16 cellular contexts compared by ENCODE assay signal in the genomic region with DNA sequence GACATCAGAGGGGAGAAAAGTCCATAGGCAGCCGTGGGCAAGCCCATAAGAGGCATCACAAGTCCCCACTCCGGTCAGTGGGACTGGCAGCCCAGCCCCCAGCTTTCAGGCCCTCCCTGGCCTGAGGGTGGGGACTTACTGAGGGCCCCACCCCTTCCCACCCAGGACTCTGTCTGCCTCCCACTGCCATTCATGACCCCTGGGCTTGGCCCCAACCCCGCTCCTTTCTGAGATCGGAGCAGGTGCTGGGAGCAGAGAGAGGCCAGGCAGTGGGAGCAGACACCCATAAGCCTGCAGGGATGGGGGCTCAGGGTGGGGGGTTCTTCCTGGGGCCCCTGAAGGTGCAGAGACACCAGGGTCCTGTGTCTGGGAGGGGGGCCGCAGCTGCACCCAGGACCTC. TPM values are rescaled to one million over a fixed set of nuclear protein-coding genes. Genes with fewer than 3 reads are reported as not detected.
DNase-seq lines count a peak whose midpoint lies in the region; ATAC-seq, FAIRE-seq and TF ChIP-seq lines count a peak whose summit lies in the region.
"Had no signal": no experiment of that assay in that cellular context is flagged by ENCODE, and none has a peak within 500 bp of the region (broad histone marks: within the 10 kb centered on the region; RNA-seq: fewer than 3 reads in every experiment).

No MANE protein-coding gene starts in this region.

- WGBS in HepG2 (ENCODE audit: low lambda C conversion rate): 8% methylated on average over 4 of the region's 5 CpGs
- no CpG with 5 or more reads among the region's 5 CpGs for WGBS in right lobe of liver (ENCODE audit: insufficient coverage, low coverage, low lambda C conversion rate, missing lambda C conversion rate)
- WGBS in heart left ventricle, 4 donors: 75 to 81% (median 79%) methylated on average over 4 to 5 of the region's 5 CpGs

- H3K9ac ChIP-seq in HepG2 (ENCODE audit: insufficient read depth, low read depth, low read length) (no peak overlapping the region), neural progenitor cell (no peak overlapping the region)

- H3K4me1 ChIP-seq in HepG2 (ENCODE audit: insufficient read depth, low read length) (no peaks in the 10 kb centered on the region; the same call in 1 of the 2 replicates), right lobe of liver (no peaks in the 10 kb centered on the region), neural progenitor cell (no peaks in the 10 kb centered on the region), heart left ventricle (peaks cover 0 to 6% (median 0%) of the 10 kb centered on the region in 12 donors)

- TF ChIP-seq CTCF in HepG2 (CRISPR knock-in tag; IDR thresholded peaks at IDR 0.05) (no peak), right lobe of liver (IDR thresholded peaks at IDR 0.05) (no peak), neural progenitor cell (IDR thresholded peaks at IDR 0.05) (no peak), heart left ventricle (IDR thresholded peaks at IDR 0.05) (no peak)

- no peak for TF ChIP-seq POLR2A in HepG2 (IDR thresholded peaks at IDR 0.05; ENCODE audit: insufficient read depth in 1 of 2, low read depth in 2 of 2, low read length in 2 of 2)
- TF ChIP-seq POLR2A in right lobe of liver (IDR thresholded peaks at IDR 0.05): no peak
- no peak for TF ChIP-seq POLR2A in heart left ventricle (IDR thresholded peaks at IDR 0.05)

- H3K27me3 Mint-ChIP-seq in neural progenitor cell (ENCODE audit: insufficient read depth, low read depth): peaks cover 10% of the 10 kb centered on the region

- H3K4me3 Mint-ChIP-seq in neural progenitor cell: no peak overlapping the region
- H3K4me3 Mint-ChIP-seq: CD8-positive, alpha-beta T cell; H9 had no signal

- no TSS peak for BruUV-seq in HepG2 (replicated peaks; lab: Mats Ljungman, UMichigan)

- no peaks in the 10 kb centered on the region for H3K9me3 ChIP-seq in HepG2 (ENCODE audit: low read length)
- no peaks in the 10 kb centered on the region for H3K9me3 ChIP-seq in right lobe of liver
- no peaks in the 10 kb centered on the region for H3K9me3 ChIP-seq in neural progenitor cell (ENCODE audit: low read depth)
- H3K9me3 ChIP-seq in heart left ventricle: no peaks in the 10 kb centered on the region
- H3K9me3 ChIP-seq: A549 had no signal

- no peaks in the 10 kb centered on the region for H4K20me1 ChIP-seq in HepG2 (ENCODE audit: insufficient read depth, low read length)
- H4K20me1 ChIP-seq in neural progenitor cell (ENCODE audit: low read depth): no peaks in the 10 kb centered on the region

- no peak for TF ChIP-seq EP300 in HepG2 (IDR thresholded peaks at IDR 0.05; ENCODE audit: low read depth in 2 of 2, low read length in 2 of 2)
- TF ChIP-seq EP300 in HepG2 (CRISPR knock-in tag; IDR thresholded peaks at IDR 0.05; ENCODE audit: borderline replicate concordance): no peak

- peaks cover 2 to 44% of the 10 kb centered on the region in 2 experiments; a peak in 4 of 5 replicates for H3K27me3 ChIP-seq in HepG2 (ENCODE audit: control insufficient read depth in 1 of 2, insufficient read depth in 2 of 2, low read length in 2 of 2)
- H3K27me3 ChIP-seq in right lobe of liver: no peaks in the 10 kb centered on the region
- H3K27me3 ChIP-seq in neural progenitor cell: no peaks in the 10 kb centered on the region
- no peaks in the 10 kb centered on the region for H3K27me3 ChIP-seq in heart left ventricle

- ATAC-seq in HepG2: peak; percentile 6; the same call in 1 of the 3 replicates
- no peak for ATAC-seq in right lobe of liver
- no peak for ATAC-seq in heart left ventricle
- ATAC-seq: A549; CD8-positive, alpha-beta T cell had no signal

- intact Hi-C loops in HepG2 (cut with micrococcal nuclease; ENCODE audit: unreplicated experiment): no loop called here
- intact Hi-C loops in right lobe of liver (cut with DNase I): no loop called here
- intact Hi-C loops in heart left ventricle (cut with DNase I): no loop called here

- no peaks in the 10 kb centered on the region for H3K36me3 Mint-ChIP-seq in neural progenitor cell
- H3K36me3 Mint-ChIP-seq: CD8-positive, alpha-beta T cell had no signal

- DNase-seq in HepG2 (ENCODE audit: low spot score) (no peak), right lobe of liver (no peak), neural progenitor cell (ENCODE audit: low spot score) (no peak), heart left ventricle (no peak), inferior parietal cortex (ENCODE audit: extremely low spot score) (no peak)
- DNase-seq: AML-193; Calu3; CD8-positive, alpha-beta T cell; DMS79 treated with DMSO at 0.1 percent for 48 hours; GF-D8 had no signal

- no peaks in the 10 kb centered on the region for H3F3A ChIP-seq in neural progenitor cell (ENCODE audit: low read depth)

- H3K79me2 ChIP-seq in HepG2 (ENCODE audit: insufficient read depth, low read length): no peaks in the 10 kb centered on the region
- no peaks in the 10 kb centered on the region for H3K79me2 ChIP-seq in neural progenitor cell (ENCODE audit: low read depth)

- H3K27ac Mint-ChIP-seq in neural progenitor cell: no peak overlapping the region
- H3K27ac Mint-ChIP-seq: CD8-positive, alpha-beta T cell; H9 had no signal

- FAIRE-seq in HepG2 (lab: Jason Lieb, UNC): no peak
- FAIRE-seq: A549, H1 had no signal

- no peak for TF ChIP-seq RAD21 in HepG2 (CRISPR knock-in tag; IDR thresholded peaks at IDR 0.05)

- in situ Hi-C loops in HepG2 (cut with HindIII; ENCODE audit: extremely low pct_ligation_motif_present, low pct_unique_long_range_greater_than_20kb): no loop called here

- POLR2A ChIA-PET in HepG2 (lab: Yijun Ruan, JAX): no interaction called here

- CTCF ChIA-PET in HepG2 (lab: Yijun Ruan, JAX; ENCODE audit: low intra/inter-chr PET ratio, low total read pairs): no interaction called here

- H3K4me1 Mint-ChIP-seq in neural progenitor cell: peaks cover 3% of the 10 kb centered on the region

- H2AFZ ChIP-seq in HepG2 (ENCODE audit: low read length) (no peak overlapping the region), neural progenitor cell (replicated peaks) (peak overlapping the region; percentile 34)

- H3K27ac ChIP-seq in HepG2 (ENCODE audit: extremely low read length, insufficient read depth, low read length) (no peak overlapping the region), right lobe of liver (no peak overlapping the region), neural progenitor cell (no peak overlapping the region), heart left ventricle (no peak overlapping the region)
- H3K27ac ChIP-seq: 22Rv1, A549 had no signal

- H3K36me3 ChIP-seq in HepG2 (replicated peaks in 1 of 2; ENCODE audit: control insufficient read depth in 1 of 2, insufficient read depth in 2 of 2, low read length in 2 of 2): no peaks in the 10 kb centered on the region
- no peaks in the 10 kb centered on the region for H3K36me3 ChIP-seq in right lobe of liver
- no peaks in the 10 kb centered on the region for H3K36me3 ChIP-seq in neural progenitor cell
- no peaks in the 10 kb centered on the region for H3K36me3 ChIP-seq in heart left ventricle

- H3K9me3 Mint-ChIP-seq in neural progenitor cell: no peaks in the 10 kb centered on the region
- H3K9me3 Mint-ChIP-seq: CD8-positive, alpha-beta T cell; H9 had no signal

- H3K4me3 ChIP-seq in HepG2 (replicated peaks in 1 of 3; ENCODE audit: insufficient read depth in 1 of 3, low read depth in 2 of 3, low read length in 3 of 3) (peak overlapping the region in 1 of 3 experiments; percentile 54; a peak in 1 of 6 replicates), right lobe of liver (no peak overlapping the region), neural progenitor cell (no peak overlapping the region), heart left ventricle (no peak overlapping the region)
- H3K4me3 ChIP-seq: A549 had no signal

- peak overlapping the region; percentile 75 for H3K4me2 ChIP-seq in HepG2 (ENCODE audit: low read depth, low read length)
- no peak overlapping the region for H3K4me2 ChIP-seq in neural progenitor cell
- H3K4me2 ChIP-seq: A549 had no signal

RNA-seq across cellular contexts. Expression of gene UPK2, which starts 5.1 kb away (rescaled TPM):
- not detected in 2 replicates for total RNA-seq in HepG2 (2016; rRNA removed; fragmentation: Illumina TruSeq; extraction: Trizol)
- total RNA-seq in HepG2 (2016; cell fraction: cytosol; rRNA removed; fragmentation: Illumina TruSeq; extraction: Trizol; ENCODE audit: low read depth): not detected in 2 replicates
- total RNA-seq in HepG2 (2016; cell fraction: insoluble cytoplasmic fraction; rRNA removed; fragmentation: Illumina TruSeq; extraction: Trizol): not detected in 2 replicates
- not detected in 2 replicates for total RNA-seq in HepG2 (2016; cell fraction: membrane; rRNA removed; fragmentation: Illumina TruSeq; extraction: Trizol)
- not detected in 2 replicates for total RNA-seq in HepG2 (2016; cell fraction: nucleus; rRNA removed; fragmentation: Illumina TruSeq; extraction: Trizol)
- polyA plus RNA-seq in HepG2 (2011; rRNA removed): not detected in 2 replicates
- polyA plus RNA-seq in HepG2 (2011; cell fraction: cytosol; rRNA removed): not detected in 2 replicates
- not detected in 2 replicates for polyA plus RNA-seq in HepG2 (2011; cell fraction: nucleus; rRNA removed)
- not detected in 2 replicates for polyA plus RNA-seq in HepG2 (2012)
- polyA plus RNA-seq in HepG2 (2016; cell fraction: cytosol; fragmentation: Illumina TruSeq; extraction: Trizol; ENCODE audit: low read depth): not detected in 2 replicates
- not detected in 2 replicates for polyA plus RNA-seq in HepG2 (2016; cell fraction: insoluble cytoplasmic fraction; fragmentation: Illumina TruSeq; extraction: Trizol; ENCODE audit: low read depth)
- not detected in 2 replicates for polyA plus RNA-seq in HepG2 (2016; cell fraction: membrane; fragmentation: Illumina TruSeq; extraction: Trizol; ENCODE audit: low read depth)
- polyA plus RNA-seq in HepG2 (2016; cell fraction: nucleus; fragmentation: Illumina TruSeq; extraction: Trizol; ENCODE audit: insufficient read depth, low read depth): not detected in 2 replicates
- polyA minus RNA-seq in HepG2 (2011; rRNA and poly(A)+ RNA removed; ENCODE audit: low replicate concordance): not detected in 2 replicates
- polyA minus RNA-seq in HepG2 (2011; cell fraction: cytosol; rRNA and poly(A)+ RNA removed): not detected in 2 replicates
- not detected in 2 replicates for polyA minus RNA-seq in HepG2 (2011; cell fraction: nucleus; rRNA and poly(A)+ RNA removed)
- total RNA-seq in right lobe of liver: not detected
- 0.43 TPM in 1 of 2 replicates, not detected in the other for total RNA-seq in neural progenitor cell (ENCODE audit: low replicate concordance)
- total RNA-seq in heart left ventricle: not detected
- not detected for polyA plus RNA-seq in heart left ventricle
- total RNA-seq: CD8-positive, alpha-beta T cell; H1; HT-29 had no signal

RNA-seq across cellular contexts. Expression of gene FOXR1, which starts 10.4 kb away (rescaled TPM):
- total RNA-seq in HepG2 (2016; rRNA removed; fragmentation: Illumina TruSeq; extraction: Trizol) (not detected in 2 replicates), right lobe of liver (not detected), neural progenitor cell (ENCODE audit: low replicate concordance) (not detected in 2 replicates), heart left ventricle (not detected)
- not detected in 2 replicates for total RNA-seq in HepG2 (2016; cell fraction: cytosol; rRNA removed; fragmentation: Illumina TruSeq; extraction: Trizol; ENCODE audit: low read depth)
- not detected in 2 replicates for total RNA-seq in HepG2 (2016; cell fraction: insoluble cytoplasmic fraction; rRNA removed; fragmentation: Illumina TruSeq; extraction: Trizol)
- total RNA-seq in HepG2 (2016; cell fraction: membrane; rRNA removed; fragmentation: Illumina TruSeq; extraction: Trizol): not detected in 2 replicates
- not detected in 2 replicates for total RNA-seq in HepG2 (2016; cell fraction: nucleus; rRNA removed; fragmentation: Illumina TruSeq; extraction: Trizol)
- polyA plus RNA-seq in HepG2 (2011; rRNA removed) (not detected in 2 replicates), heart left ventricle (not detected)
- polyA plus RNA-seq in HepG2 (2011; cell fraction: cytosol; rRNA removed): not detected in 2 replicates
- not detected in 2 replicates for polyA plus RNA-seq in HepG2 (2011; cell fraction: nucleus; rRNA removed)
- polyA plus RNA-seq in HepG2 (2012): not detected in 2 replicates
- polyA plus RNA-seq in HepG2 (2016; cell fraction: cytosol; fragmentation: Illumina TruSeq; extraction: Trizol; ENCODE audit: low read depth): not detected in 2 replicates
- not detected in 2 replicates for polyA plus RNA-seq in HepG2 (2016; cell fraction: insoluble cytoplasmic fraction; fragmentation: Illumina TruSeq; extraction: Trizol; ENCODE audit: low read depth)
- polyA plus RNA-seq in HepG2 (2016; cell fraction: membrane; fragmentation: Illumina TruSeq; extraction: Trizol; ENCODE audit: low read depth): not detected in 2 replicates
- not detected in 2 replicates for polyA plus RNA-seq in HepG2 (2016; cell fraction: nucleus; fragmentation: Illumina TruSeq; extraction: Trizol; ENCODE audit: insufficient read depth, low read depth)
- polyA minus RNA-seq in HepG2 (2011; rRNA and poly(A)+ RNA removed; ENCODE audit: low replicate concordance): not detected in 2 replicates
- not detected in 2 replicates for polyA minus RNA-seq in HepG2 (2011; cell fraction: cytosol; rRNA and poly(A)+ RNA removed)
- polyA minus RNA-seq in HepG2 (2011; cell fraction: nucleus; rRNA and poly(A)+ RNA removed): not detected in 2 replicates
- total RNA-seq: Calu3; CD8-positive, alpha-beta T cell; H1; H9; HT-29 had no signal
- polyA plus RNA-seq: A549, BJ, H1 had no signal

RNA-seq across cellular contexts. Expression of gene BCL9L, which starts 35.5 kb away (rescaled TPM):
- 3.7 and 5.5 TPM in 2 replicates for total RNA-seq in HepG2 (2016; rRNA removed; fragmentation: Illumina TruSeq; extraction: Trizol)
- total RNA-seq in HepG2 (2016; cell fraction: cytosol; rRNA removed; fragmentation: Illumina TruSeq; extraction: Trizol; ENCODE audit: low read depth): 1.4 and 2.2 TPM in 2 replicates
- total RNA-seq in HepG2 (2016; cell fraction: insoluble cytoplasmic fraction; rRNA removed; fragmentation: Illumina TruSeq; extraction: Trizol): 3.5 and 4.0 TPM in 2 replicates
- total RNA-seq in HepG2 (2016; cell fraction: membrane; rRNA removed; fragmentation: Illumina TruSeq; extraction: Trizol): 3.8 and 4.9 TPM in 2 replicates
- total RNA-seq in HepG2 (2016; cell fraction: nucleus; rRNA removed; fragmentation: Illumina TruSeq; extraction: Trizol): 9.3 and 12.2 TPM in 2 replicates
- polyA plus RNA-seq in HepG2 (2011; rRNA removed): 4.1 and 4.5 TPM in 2 replicates
- polyA plus RNA-seq in HepG2 (2011; cell fraction: cytosol; rRNA removed): 1.1 and 1.9 TPM in 2 replicates
- polyA plus RNA-seq in HepG2 (2011; cell fraction: nucleus; rRNA removed): 7.0 and 13.4 TPM in 2 replicates
- 10.4 and 11.2 TPM in 2 replicates for polyA plus RNA-seq in HepG2 (2012)
- polyA plus RNA-seq in HepG2 (2016; cell fraction: cytosol; fragmentation: Illumina TruSeq; extraction: Trizol; ENCODE audit: low read depth): 0.58 and 0.67 TPM in 2 replicates
- polyA plus RNA-seq in HepG2 (2016; cell fraction: insoluble cytoplasmic fraction; fragmentation: Illumina TruSeq; extraction: Trizol; ENCODE audit: low read depth): 9.7 and 15.0 TPM in 2 replicates
- 1.5 and 1.9 TPM in 2 replicates for polyA plus RNA-seq in HepG2 (2016; cell fraction: membrane; fragmentation: Illumina TruSeq; extraction: Trizol; ENCODE audit: low read depth)
- 21.7 and 33.9 TPM in 2 replicates for polyA plus RNA-seq in HepG2 (2016; cell fraction: nucleus; fragmentation: Illumina TruSeq; extraction: Trizol; ENCODE audit: insufficient read depth, low read depth)
- 4.8 and 11.8 TPM in 2 replicates for polyA minus RNA-seq in HepG2 (2011; rRNA and poly(A)+ RNA removed; ENCODE audit: low replicate concordance)
- 6.2 and 6.8 TPM in 2 replicates for polyA minus RNA-seq in HepG2 (2011; cell fraction: cytosol; rRNA and poly(A)+ RNA removed)
- 5.5 and 6.5 TPM in 2 replicates for polyA minus RNA-seq in HepG2 (2011; cell fraction: nucleus; rRNA and poly(A)+ RNA removed)
- 10 to 100 TPM; 10.2 to 22.5 (median 19.8) TPM for total RNA-seq in right lobe of liver
- 3.0 and 7.2 TPM in 2 replicates for total RNA-seq in neural progenitor cell (ENCODE audit: low replicate concordance)
- 10 to 100 TPM; 33.4 to 80.3 (median 44.3) TPM for total RNA-seq in heart left ventricle
- 100 to 1,000 TPM in 1 of 2 donors, 10 to 100 TPM in 1; 28.0 to 102 TPM for polyA plus RNA-seq in heart left ventricle

RNA-seq across cellular contexts. Expression of gene CENATAC, which starts 36.7 kb away (rescaled TPM):
- total RNA-seq in HepG2 (2016; rRNA removed; fragmentation: Illumina TruSeq; extraction: Trizol): 9.2 and 25.0 TPM in 2 replicates
- total RNA-seq in HepG2 (2016; cell fraction: cytosol; rRNA removed; fragmentation: Illumina TruSeq; extraction: Trizol; ENCODE audit: low read depth): 2.9 and 5.0 TPM in 2 replicates
- total RNA-seq in HepG2 (2016; cell fraction: insoluble cytoplasmic fraction; rRNA removed; fragmentation: Illumina TruSeq; extraction: Trizol): 10.8 and 23.9 TPM in 2 replicates
- 5.4 and 7.4 TPM in 2 replicates for total RNA-seq in HepG2 (2016; cell fraction: membrane; rRNA removed; fragmentation: Illumina TruSeq; extraction: Trizol)
- 39.0 and 46.3 TPM in 2 replicates for total RNA-seq in HepG2 (2016; cell fraction: nucleus; rRNA removed; fragmentation: Illumina TruSeq; extraction: Trizol)
- polyA plus RNA-seq in HepG2 (2011; rRNA removed): 19.8 and 21.7 TPM in 2 replicates
- polyA plus RNA-seq in HepG2 (2011; cell fraction: cytosol; rRNA removed): 3.7 and 4.9 TPM in 2 replicates
- 56.4 and 56.7 TPM in 2 replicates for polyA plus RNA-seq in HepG2 (2011; cell fraction: nucleus; rRNA removed)
- 9.2 and 11.5 TPM in 2 replicates for polyA plus RNA-seq in HepG2 (2012)
- 3.9 and 4.7 TPM in 2 replicates for polyA plus RNA-seq in HepG2 (2016; cell fraction: cytosol; fragmentation: Illumina TruSeq; extraction: Trizol; ENCODE audit: low read depth)
- 10.1 and 11.5 TPM in 2 replicates for polyA plus RNA-seq in HepG2 (2016; cell fraction: insoluble cytoplasmic fraction; fragmentation: Illumina TruSeq; extraction: Trizol; ENCODE audit: low read depth)
- polyA plus RNA-seq in HepG2 (2016; cell fraction: membrane; fragmentation: Illumina TruSeq; extraction: Trizol; ENCODE audit: low read depth): 4.1 and 4.4 TPM in 2 replicates
- polyA plus RNA-seq in HepG2 (2016; cell fraction: nucleus; fragmentation: Illumina TruSeq; extraction: Trizol; ENCODE audit: insufficient read depth, low read depth): 100 and 110 TPM in 2 replicates
- polyA minus RNA-seq in HepG2 (2011; rRNA and poly(A)+ RNA removed; ENCODE audit: low replicate concordance): 11.3 and 25.0 TPM in 2 replicates
- polyA minus RNA-seq in HepG2 (2011; cell fraction: cytosol; rRNA and poly(A)+ RNA removed): 4.2 and 4.6 TPM in 2 replicates
- polyA minus RNA-seq in HepG2 (2011; cell fraction: nucleus; rRNA and poly(A)+ RNA removed): 45.4 and 51.7 TPM in 2 replicates
- total RNA-seq in right lobe of liver: 10 to 100 TPM; 11.5 to 16.7 (median 13.0) TPM
- 42.9 and 46.4 TPM in 2 replicates for total RNA-seq in neural progenitor cell (ENCODE audit: low replicate concordance)
- 10 to 100 TPM in 6 of 9 donors, 1 to 10 TPM in 3; 7.9 to 15.8 (median 11.7) TPM for total RNA-seq in heart left ventricle
- polyA plus RNA-seq in heart left ventricle: 10 to 100 TPM in 1 of 2 donors, 1 to 10 TPM in 1; 9.5 to 27.3 TPM

RNA-seq across cellular contexts. Expression of gene RPS25, which starts 57.0 kb away (rescaled TPM):
- 1,415 and 1,643 TPM in 2 replicates for total RNA-seq in HepG2 (2016; rRNA removed; fragmentation: Illumina TruSeq; extraction: Trizol)
- total RNA-seq in HepG2 (2016; cell fraction: cytosol; rRNA removed; fragmentation: Illumina TruSeq; extraction: Trizol; ENCODE audit: low read depth): 2,275 and 2,513 TPM in 2 replicates
- total RNA-seq in HepG2 (2016; cell fraction: insoluble cytoplasmic fraction; rRNA removed; fragmentation: Illumina TruSeq; extraction: Trizol): 1,435 and 1,680 TPM in 2 replicates
- 3,410 and 3,458 TPM in 2 replicates for total RNA-seq in HepG2 (2016; cell fraction: membrane; rRNA removed; fragmentation: Illumina TruSeq; extraction: Trizol)
- total RNA-seq in HepG2 (2016; cell fraction: nucleus; rRNA removed; fragmentation: Illumina TruSeq; extraction: Trizol): 502 and 555 TPM in 2 replicates
- 647 and 839 TPM in 2 replicates for polyA plus RNA-seq in HepG2 (2011; rRNA removed)
- polyA plus RNA-seq in HepG2 (2011; cell fraction: cytosol; rRNA removed): 1,228 and 1,764 TPM in 2 replicates
- 458 and 672 TPM in 2 replicates for polyA plus RNA-seq in HepG2 (2011; cell fraction: nucleus; rRNA removed)
- 1,615 and 1,935 TPM in 2 replicates for polyA plus RNA-seq in HepG2 (2012)
- polyA plus RNA-seq in HepG2 (2016; cell fraction: cytosol; fragmentation: Illumina TruSeq; extraction: Trizol; ENCODE audit: low read depth): 2,641 and 2,732 TPM in 2 replicates
- 1,500 and 1,585 TPM in 2 replicates for polyA plus RNA-seq in HepG2 (2016; cell fraction: insoluble cytoplasmic fraction; fragmentation: Illumina TruSeq; extraction: Trizol; ENCODE audit: low read depth)
- polyA plus RNA-seq in HepG2 (2016; cell fraction: membrane; fragmentation: Illumina TruSeq; extraction: Trizol; ENCODE audit: low read depth): 3,047 and 3,101 TPM in 2 replicates
- 848 and 904 TPM in 2 replicates for polyA plus RNA-seq in HepG2 (2016; cell fraction: nucleus; fragmentation: Illumina TruSeq; extraction: Trizol; ENCODE audit: insufficient read depth, low read depth)
- polyA minus RNA-seq in HepG2 (2011; rRNA and poly(A)+ RNA removed; ENCODE audit: low replicate concordance): 34.5 and 58.3 TPM in 2 replicates
- polyA minus RNA-seq in HepG2 (2011; cell fraction: cytosol; rRNA and poly(A)+ RNA removed): 501 and 613 TPM in 2 replicates
- polyA minus RNA-seq in HepG2 (2011; cell fraction: nucleus; rRNA and poly(A)+ RNA removed): 93.2 and 132 TPM in 2 replicates
- 100 to 1,000 TPM; 326 to 822 (median 376) TPM for total RNA-seq in right lobe of liver
- total RNA-seq in neural progenitor cell (ENCODE audit: low replicate concordance): 2,482 and 2,538 TPM in 2 replicates
- total RNA-seq in heart left ventricle: 1,000 to 10,000 TPM in 2 of 9 donors, 100 to 1,000 TPM in 7; 719 to 1,307 (median 821) TPM
- polyA plus RNA-seq in heart left ventricle: 1,000 to 10,000 TPM; 1,773 to 1,882 TPM
